ENCODE assay signal across 1 cellular context in the genomic region with DNA sequence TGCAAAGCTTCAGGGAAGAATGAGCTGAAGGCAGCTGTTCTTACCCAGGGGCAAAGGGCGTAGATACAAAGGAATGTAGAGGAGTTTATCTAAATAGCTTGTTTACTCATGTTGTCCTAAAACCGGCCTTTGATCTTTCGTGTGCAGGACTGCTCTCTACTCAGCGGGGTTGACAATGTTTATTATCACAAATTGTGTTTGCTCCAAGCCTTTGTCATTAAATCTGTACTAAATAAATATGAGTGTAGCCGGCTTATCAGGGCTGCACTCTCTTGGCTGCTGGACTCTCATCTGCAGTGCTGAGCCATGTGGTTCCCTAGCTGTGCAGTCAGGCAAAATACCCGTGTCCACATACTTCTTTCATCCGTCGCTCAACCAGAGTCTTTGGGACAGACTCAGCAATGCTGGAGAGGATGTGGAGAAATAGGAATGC.
TF ChIP-seq lines count a peak whose summit lies in the region.

No MANE protein-coding gene starts in this region.

TF ChIP-seq in HepG2, 621 proteins besides CTCF, POLR2A, EP300 and RAD21 (continued from another document and continues in another):
- TF ChIP-seq BRF2 (CRISPR knock-in tag; IDR thresholded peaks at IDR 0.05) (no peak; the same call in 1 of the 2 replicates), ZNF75D (CRISPR knock-in tag; IDR thresholded peaks at IDR 0.05; ENCODE audit: borderline replicate concordance) (no peak), ZNF792 (CRISPR knock-in tag; IDR thresholded peaks at IDR 0.05) (no peak), ZKSCAN5 (CRISPR knock-in tag; IDR thresholded peaks at IDR 0.05) (no peak), KLF11 (CRISPR knock-in tag; IDR thresholded peaks at IDR 0.05) (no peak), ZNF644 (CRISPR knock-in tag; IDR thresholded peaks at IDR 0.05; ENCODE audit: low read depth) (0 out of 2 replicates have a peak, but pooled peaks have one; percentile 13), IKZF4 (CRISPR knock-in tag; IDR thresholded peaks at IDR 0.05; ENCODE audit: borderline replicate concordance, low read depth, not compliant biosample characterization) (no peak), FOSL2 (CRISPR knock-in tag; IDR thresholded peaks at IDR 0.05) (peak; percentile 66), ZNF670 (CRISPR knock-in tag; IDR thresholded peaks at IDR 0.05; ENCODE audit: borderline replicate concordance) (0 out of 2 replicates have a peak, but pooled peaks have one; percentile 32), ZNF652 (CRISPR knock-in tag; IDR thresholded peaks at IDR 0.05; ENCODE audit: borderline replicate concordance, low read depth) (no peak; the same call in 1 of the 2 replicates), CHCHD3 (CRISPR knock-in tag; IDR thresholded peaks at IDR 0.05) (no peak), RORA (CRISPR knock-in tag; IDR thresholded peaks at IDR 0.05) (no peak), ZFP62 (CRISPR knock-in tag; IDR thresholded peaks at IDR 0.05) (no peak), GLI4 (CRISPR knock-in tag; IDR thresholded peaks at IDR 0.05; ENCODE audit: borderline replicate concordance) (no peak), ARNT2 (CRISPR knock-in tag; IDR thresholded peaks at IDR 0.05; ENCODE audit: low read depth) (0 out of 2 replicates have a peak, but pooled peaks have one; percentile 45), RCOR2 (CRISPR knock-in tag; IDR thresholded peaks at IDR 0.05) (peak; percentile 90), ZBTB4 (CRISPR knock-in tag; IDR thresholded peaks at IDR 0.05; ENCODE audit: borderline replicate concordance) (no peak), PRDM15 (CRISPR knock-in tag; IDR thresholded peaks at IDR 0.05) (no peak), ZBTB7B (CRISPR knock-in tag; IDR thresholded peaks at IDR 0.05) (peak; percentile 45; the same call in 1 of the 2 replicates), ZZZ3 (CRISPR knock-in tag; IDR thresholded peaks at IDR 0.05; ENCODE audit: borderline replicate concordance) (no peak), BCLAF1 (IDR thresholded peaks at IDR 0.05) (no peak), KLF16 (CRISPR knock-in tag; IDR thresholded peaks at IDR 0.05) (no peak; a peak in 1 of 4 replicates), ONECUT2 (CRISPR knock-in tag; IDR thresholded peaks at IDR 0.05) (0 out of 2 replicates have a peak, but pooled peaks have one; percentile 14), ZNF841 (CRISPR knock-in tag; IDR thresholded peaks at IDR 0.05; ENCODE audit: borderline replicate concordance) (no peak), ZNF362 (CRISPR knock-in tag; IDR thresholded peaks at IDR 0.05; ENCODE audit: borderline replicate concordance) (no peak)
- TF ChIP-seq, protein P1, sequence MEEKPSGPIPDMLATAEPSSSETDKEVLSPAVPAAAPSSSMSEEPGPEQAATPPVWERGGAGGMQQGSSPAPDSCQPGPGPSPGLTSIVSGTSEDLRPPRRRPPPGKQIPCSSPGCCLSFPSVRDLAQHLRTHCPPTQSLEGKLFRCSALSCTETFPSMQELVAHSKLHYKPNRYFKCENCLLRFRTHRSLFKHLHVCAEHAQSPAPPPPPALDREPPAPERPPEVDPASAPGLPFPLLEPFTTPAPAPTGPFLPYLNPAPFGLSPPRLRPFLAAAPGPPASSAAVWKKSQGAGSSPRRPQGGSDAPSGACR (CRISPR knock-in tag; IDR thresholded peaks at IDR 0.05): no peak
- TF ChIP-seq, protein P2, sequence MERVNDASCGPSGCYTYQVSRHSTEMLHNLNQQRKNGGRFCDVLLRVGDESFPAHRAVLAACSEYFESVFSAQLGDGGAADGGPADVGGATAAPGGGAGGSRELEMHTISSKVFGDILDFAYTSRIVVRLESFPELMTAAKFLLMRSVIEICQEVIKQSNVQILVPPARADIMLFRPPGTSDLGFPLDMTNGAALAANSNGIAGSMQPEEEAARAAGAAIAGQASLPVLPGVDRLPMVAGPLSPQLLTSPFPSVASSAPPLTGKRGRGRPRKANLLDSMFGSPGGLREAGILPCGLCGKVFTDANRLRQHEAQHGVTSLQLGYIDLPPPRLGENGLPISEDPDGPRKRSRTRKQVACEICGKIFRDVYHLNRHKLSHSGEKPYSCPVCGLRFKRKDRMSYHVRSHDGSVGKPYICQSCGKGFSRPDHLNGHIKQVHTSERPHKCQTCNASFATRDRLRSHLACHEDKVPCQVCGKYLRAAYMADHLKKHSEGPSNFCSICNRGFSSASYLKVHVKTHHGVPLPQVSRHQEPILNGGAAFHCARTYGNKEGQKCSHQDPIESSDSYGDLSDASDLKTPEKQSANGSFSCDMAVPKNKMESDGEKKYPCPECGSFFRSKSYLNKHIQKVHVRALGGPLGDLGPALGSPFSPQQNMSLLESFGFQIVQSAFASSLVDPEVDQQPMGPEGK (CRISPR knock-in tag; IDR thresholded peaks at IDR 0.05): peak; percentile 10; the same call in 1 of the 2 replicates
- TF ChIP-seq, protein P3, sequence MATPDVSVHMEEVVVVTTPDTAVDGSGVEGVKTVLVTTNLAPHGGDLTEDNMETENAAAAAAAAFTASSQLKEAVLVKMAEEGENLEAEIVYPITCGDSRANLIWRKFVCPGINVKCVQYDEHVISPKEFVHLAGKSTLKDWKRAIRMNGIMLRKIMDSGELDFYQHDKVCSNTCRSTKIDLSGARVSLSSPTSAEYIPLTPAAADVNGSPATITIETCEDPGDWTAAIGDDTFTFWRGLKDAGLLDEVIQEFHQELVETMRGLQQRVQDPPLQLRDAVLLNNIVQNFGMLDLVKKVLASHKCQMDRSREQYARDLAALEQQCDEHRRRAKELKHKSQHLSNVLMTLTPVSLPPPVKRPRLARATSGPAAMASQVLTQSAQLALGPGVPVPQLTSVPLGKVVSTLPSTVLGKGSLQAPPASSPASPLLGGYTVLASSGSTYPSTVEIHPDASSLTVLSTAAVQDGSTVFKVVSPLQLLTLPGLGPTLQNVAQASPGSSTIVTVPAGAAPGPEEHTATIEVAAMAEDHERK (CRISPR knock-in tag; IDR thresholded peaks at IDR 0.05; ENCODE audit: low read depth): no peak
- TF ChIP-seq, protein P4, sequence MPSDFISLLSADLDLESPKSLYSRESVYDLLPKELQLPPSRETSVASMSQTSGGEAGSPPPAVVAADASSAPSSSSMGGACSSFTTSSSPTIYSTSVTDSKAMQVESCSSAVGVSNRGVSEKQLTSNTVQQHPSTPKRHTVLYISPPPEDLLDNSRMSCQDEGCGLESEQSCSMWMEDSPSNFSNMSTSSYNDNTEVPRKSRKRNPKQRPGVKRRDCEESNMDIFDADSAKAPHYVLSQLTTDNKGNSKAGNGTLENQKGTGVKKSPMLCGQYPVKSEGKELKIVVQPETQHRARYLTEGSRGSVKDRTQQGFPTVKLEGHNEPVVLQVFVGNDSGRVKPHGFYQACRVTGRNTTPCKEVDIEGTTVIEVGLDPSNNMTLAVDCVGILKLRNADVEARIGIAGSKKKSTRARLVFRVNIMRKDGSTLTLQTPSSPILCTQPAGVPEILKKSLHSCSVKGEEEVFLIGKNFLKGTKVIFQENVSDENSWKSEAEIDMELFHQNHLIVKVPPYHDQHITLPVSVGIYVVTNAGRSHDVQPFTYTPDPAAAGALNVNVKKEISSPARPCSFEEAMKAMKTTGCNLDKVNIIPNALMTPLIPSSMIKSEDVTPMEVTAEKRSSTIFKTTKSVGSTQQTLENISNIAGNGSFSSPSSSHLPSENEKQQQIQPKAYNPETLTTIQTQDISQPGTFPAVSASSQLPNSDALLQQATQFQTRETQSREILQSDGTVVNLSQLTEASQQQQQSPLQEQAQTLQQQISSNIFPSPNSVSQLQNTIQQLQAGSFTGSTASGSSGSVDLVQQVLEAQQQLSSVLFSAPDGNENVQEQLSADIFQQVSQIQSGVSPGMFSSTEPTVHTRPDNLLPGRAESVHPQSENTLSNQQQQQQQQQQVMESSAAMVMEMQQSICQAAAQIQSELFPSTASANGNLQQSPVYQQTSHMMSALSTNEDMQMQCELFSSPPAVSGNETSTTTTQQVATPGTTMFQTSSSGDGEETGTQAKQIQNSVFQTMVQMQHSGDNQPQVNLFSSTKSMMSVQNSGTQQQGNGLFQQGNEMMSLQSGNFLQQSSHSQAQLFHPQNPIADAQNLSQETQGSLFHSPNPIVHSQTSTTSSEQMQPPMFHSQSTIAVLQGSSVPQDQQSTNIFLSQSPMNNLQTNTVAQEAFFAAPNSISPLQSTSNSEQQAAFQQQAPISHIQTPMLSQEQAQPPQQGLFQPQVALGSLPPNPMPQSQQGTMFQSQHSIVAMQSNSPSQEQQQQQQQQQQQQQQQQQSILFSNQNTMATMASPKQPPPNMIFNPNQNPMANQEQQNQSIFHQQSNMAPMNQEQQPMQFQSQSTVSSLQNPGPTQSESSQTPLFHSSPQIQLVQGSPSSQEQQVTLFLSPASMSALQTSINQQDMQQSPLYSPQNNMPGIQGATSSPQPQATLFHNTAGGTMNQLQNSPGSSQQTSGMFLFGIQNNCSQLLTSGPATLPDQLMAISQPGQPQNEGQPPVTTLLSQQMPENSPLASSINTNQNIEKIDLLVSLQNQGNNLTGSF (CRISPR knock-in tag; IDR thresholded peaks at IDR 0.05): no peak
